In genomic region chr2:176687350-176687749, GRCh38 we compare ENCODE assay signal across 23 cellular contexts.
"Had no signal": no experiment of that assay in that cellular context is flagged by ENCODE, and none has a peak within 500 bp of the region (broad histone marks: within the 10 kb centered on the region; RNA-seq: fewer than 3 reads in every experiment).

No MANE protein-coding gene starts in this region.

- H3K9me3 ChIP-seq: lower lobe of right lung, pancreas, prostate gland, right lobe of liver, tibial nerve, uterus had no signal

- H2AFZ ChIP-seq: hepatocyte had no signal

- H3K36me3 ChIP-seq: lower lobe of right lung, pancreas, prostate gland, right lobe of liver, tibial nerve, uterus had no signal

- H3K4me3 ChIP-seq: hepatocyte, lower lobe of right lung, pancreas, prostate gland, right lobe of liver, smooth muscle cell, tibial nerve, uterus had no signal

- H3K4me1 ChIP-seq: lower lobe of right lung, pancreas, prostate gland, right lobe of liver, tibial nerve, uterus had no signal

- DNase-seq: islet precursor cell; lower lobe of right lung; mammary epithelial cell; mesenchymal stem cell; naive B cell; natural killer cell; nephron progenitor cell; pancreas; posterior cingulate gyrus; right lobe of liver; stimulated activated CD4-positive, alpha-beta T cell treated with anti-CD3 and anti-CD28 coated beads, Interleukin-1b, Interleukin-23, amount 100 ng/mL, for 48 hours; stimulated activated CD4-positive, alpha-beta T cell treated with anti-CD3 and anti-CD28 coated beads, Interleukin-2, amount 100 ng/mL, for 48 hours; stimulated activated CD4-positive, alpha-beta T cell treated with anti-CD3 and anti-CD28 coated beads, Interleukin-4, amount 100 ng/mL, for 4 hours; stimulated activated CD8-positive, alpha-beta memory T cell treated with anti-CD3 and anti-CD28 coated beads, Interleukin-4, amount 100 ng/mL, for 48 hours; stimulated activated naive CD4-positive, alpha-beta T cell treated with Interleukin-2 at 50 U/mL for 16 hours; stimulated activated naive CD8-positive, alpha-beta T cell treated with anti-CD3 and anti-CD28 coated beads, Interleukin-15, amount 100 ng/mL, for 72 hours; substantia nigra; uterus had no signal

- ATAC-seq: lower lobe of right lung; natural killer cell; pancreas; right lobe of liver; stimulated activated memory B cell treated with anti-CD40 and anti-IgM and Interleukin-4, amounts not matched to agents 10 μg/mL and 1 μg/mL and 100 μg/mL, for 72 hours; stimulated activated naive CD8-positive, alpha-beta T cell treated with anti-CD3 and anti-CD28 coated beads, Interleukin-15, amount 100 ng/mL, for 72 hours had no signal

- H3K79me2 ChIP-seq: hepatocyte had no signal

- H3K4me2 ChIP-seq: hepatocyte, smooth muscle cell had no signal

- H3K27ac ChIP-seq: hepatocyte, lower lobe of right lung, pancreas, prostate gland, right lobe of liver, tibial nerve, uterus had no signal

- H3K27me3 ChIP-seq: hepatocyte, pancreas, uterus had no signal
